In genomic region chr3:58441514-58442450, GRCh38 we compare ENCODE assay signal across 12 cellular contexts. TPM values are rescaled to one million over a fixed set of nuclear protein-coding genes. Genes with fewer than 3 reads are reported as not detected.
DNase-seq lines count a peak whose midpoint lies in the region; ATAC-seq and TF ChIP-seq lines count a peak whose summit lies in the region.
"Had no signal": no experiment of that assay in that cellular context is flagged by ENCODE, and none has a peak within 500 bp of the region (broad histone marks: within the 10 kb centered on the region; RNA-seq: fewer than 3 reads in every experiment).

No MANE protein-coding gene starts in this region.

- POLR2A ChIA-PET in WTC11 (lab: Charles Lee): no interaction called here

- no peak overlapping the region for H3K4ac ChIP-seq in H9 (ENCODE audit: low read depth, low read length)

- peak overlapping the region; percentile 45 for H2BK20ac ChIP-seq in H9 (ENCODE audit: low read depth, low read length, poor library complexity, severe bottlenecking)

- H3K27ac Mint-ChIP-seq in H9 (peak overlapping the region in 1 of 3 experiments; percentile 75; a peak in 1 of 7 replicates), WTC11 (peak overlapping the region; percentile 49; the same call in 1 of the 2 replicates)
- H3K27ac Mint-ChIP-seq in stimulated activated effector memory CD8-positive, alpha-beta T cell treated with anti-CD3 and anti-CD28 coated beads, Interleukin-12 subunit alpha, Interleukin-12 subunit beta, amount 100 ng/mL, for 72 hours: peak overlapping the region; percentile 60
- H3K27ac Mint-ChIP-seq: CD4-positive, CD25-positive, alpha-beta regulatory T cell had no signal

- DNase-seq in H9: no peak
- DNase-seq in WTC11 (ENCODE audit: low spot score): no peak
- DNase-seq in hepatocyte (ENCODE audit: low spot score): peak; percentile 14
- DNase-seq in stimulated activated effector memory CD8-positive, alpha-beta T cell treated with anti-CD3 and anti-CD28 coated beads, Interleukin-12 subunit alpha, Interleukin-12 subunit beta, amount 100 ng/mL, for 72 hours (ENCODE audit: low spot score in 2 of 2): no peak
- no peak for DNase-seq in pons (ENCODE audit: low spot score)
- DNase-seq in NCI-H748 (lab: John Stamatoyannopoulos, UW; ENCODE audit: unreplicated experiment): no peak
- DNase-seq in NCI-H2029 (lab: John Stamatoyannopoulos, UW): no peak
- DNase-seq: ACHN; CD4-positive, CD25-positive, alpha-beta regulatory T cell; DMS53; GF-D8 had no signal

- no peak overlapping the region for H4K91ac ChIP-seq in H9 (ENCODE audit: insufficient read length, low read depth, low read length)

- H3K9me2 ChIP-seq in hepatocyte (replicated peaks; ENCODE audit: insufficient read depth): no peaks in the 10 kb centered on the region

- TF ChIP-seq CTCF in H9 (conservative IDR thresholded peaks at IDR 0.05) (no peak), WTC11 (IDR thresholded peaks at IDR 0.05) (no peak), hepatocyte (IDR thresholded peaks at IDR 0.05; ENCODE audit: poor library complexity) (no peak)

- no peaks in the 10 kb centered on the region for H4K20me1 ChIP-seq in H9 (ENCODE audit: control insufficient read depth, insufficient read depth, insufficient read length)
- H4K20me1 ChIP-seq in hepatocyte (ENCODE audit: insufficient read depth, poor library complexity, severe bottlenecking): no peaks in the 10 kb centered on the region
- H4K20me1 ChIP-seq: BLaER1 treated with 17β-estradiol and CSF1 and Interleukin-3, amounts not matched to agents 10 nM and 100 nM had no signal

- peak; percentile 60 for ATAC-seq in WTC11
- ATAC-seq in stimulated activated effector memory CD8-positive, alpha-beta T cell treated with anti-CD3 and anti-CD28 coated beads, Interleukin-12 subunit alpha, Interleukin-12 subunit beta, amount 100 ng/mL, for 72 hours: no peak

- no peak overlapping the region for H3T11ph ChIP-seq in H9 (ENCODE audit: low read length)

- no peak overlapping the region for H2BK15ac ChIP-seq in H9 (ENCODE audit: low read depth, low read length)

- no peaks in the 10 kb centered on the region for H3K36me3 ChIP-seq in hepatocyte (replicated peaks; ENCODE audit: insufficient read depth, low read depth)
- H3K36me3 ChIP-seq: BLaER1 treated with 17β-estradiol and CSF1 and Interleukin-3, amounts not matched to agents 10 nM and 100 nM had no signal

- 0 out of 2 replicates have a peak, but pooled peaks cover 2% of the 10 kb centered on the region for H3K27me3 Mint-ChIP-seq in H9 (ENCODE audit: low read depth)
- H3K27me3 Mint-ChIP-seq in WTC11 (ENCODE audit: low read depth): no peaks in the 10 kb centered on the region
- H3K27me3 Mint-ChIP-seq: CD4-positive, CD25-positive, alpha-beta regulatory T cell had no signal

- H2AK5ac ChIP-seq in H9 (ENCODE audit: insufficient read length, low read length): no peak overlapping the region

- no peak overlapping the region for H3K18ac ChIP-seq in H9 (ENCODE audit: insufficient read length, low read depth, low read length)

- no peak overlapping the region for H3K4me3 ChIP-seq in hepatocyte
- H3K4me3 ChIP-seq: BLaER1 treated with 17β-estradiol and CSF1 and Interleukin-3, amounts not matched to agents 10 nM and 100 nM had no signal

- no peak overlapping the region for H2AFZ ChIP-seq in H9 (ENCODE audit: low read length)
- no peak overlapping the region for H2AFZ ChIP-seq in hepatocyte

- no peaks in the 10 kb centered on the region for H3K27me3 ChIP-seq in H9 (ENCODE audit: insufficient read depth, low read length)
- H3K27me3 ChIP-seq in hepatocyte: no peaks in the 10 kb centered on the region
- H3K27me3 ChIP-seq: BLaER1 treated with 17β-estradiol and CSF1 and Interleukin-3, amounts not matched to agents 10 nM and 100 nM had no signal

- no peaks in the 10 kb centered on the region for H3K79me1 ChIP-seq in H9 (ENCODE audit: insufficient read depth, low read depth, low read length, poor library complexity, severe bottlenecking)

- peaks cover 29 to 39% of the 10 kb centered on the region in 2 experiments for H3K4me1 Mint-ChIP-seq in H9
- peaks cover 50% of the 10 kb centered on the region for H3K4me1 Mint-ChIP-seq in WTC11
- H3K4me1 Mint-ChIP-seq in stimulated activated effector memory CD8-positive, alpha-beta T cell treated with anti-CD3 and anti-CD28 coated beads, Interleukin-12 subunit alpha, Interleukin-12 subunit beta, amount 100 ng/mL, for 72 hours: no peaks in the 10 kb centered on the region

- peaks cover 7% of the 10 kb centered on the region; the same call in 1 of the 2 replicates for H3K4me1 ChIP-seq in H9 (ENCODE audit: insufficient read depth, low read length)
- no peaks in the 10 kb centered on the region for H3K4me1 ChIP-seq in hepatocyte (ENCODE audit: insufficient read depth)
- H3K4me1 ChIP-seq: BLaER1 treated with 17β-estradiol and CSF1 and Interleukin-3, amounts not matched to agents 10 nM and 100 nM had no signal

- no peaks in the 10 kb centered on the region; a peak in 1 of 5 replicates for H3K9me3 Mint-ChIP-seq in H9
- no peaks in the 10 kb centered on the region for H3K9me3 Mint-ChIP-seq in WTC11
- H3K9me3 Mint-ChIP-seq in stimulated activated effector memory CD8-positive, alpha-beta T cell treated with anti-CD3 and anti-CD28 coated beads, Interleukin-12 subunit alpha, Interleukin-12 subunit beta, amount 100 ng/mL, for 72 hours: no peaks in the 10 kb centered on the region
- H3K9me3 Mint-ChIP-seq: CD4-positive, CD25-positive, alpha-beta regulatory T cell had no signal

- no peak overlapping the region for H2BK12ac ChIP-seq in H9 (ENCODE audit: insufficient read length, low read depth, low read length)

- H3K4me2 ChIP-seq in H9 (ENCODE audit: insufficient read depth, insufficient read length, low read length) (no peak overlapping the region), hepatocyte (no peak overlapping the region)
- H3K4me2 ChIP-seq: BLaER1 treated with 17β-estradiol and CSF1 and Interleukin-3, amounts not matched to agents 10 nM and 100 nM had no signal

- no peak overlapping the region for H3K27ac ChIP-seq in H9 (ENCODE audit: insufficient read length, low read depth, low read length)
- no peak overlapping the region for H3K27ac ChIP-seq in hepatocyte
- H3K27ac ChIP-seq: BLaER1 treated with 17β-estradiol and CSF1 and Interleukin-3, amounts not matched to agents 10 nM and 100 nM had no signal

- H4K8ac ChIP-seq in H9 (replicated peaks; ENCODE audit: insufficient read length, low read depth, low read length): no peak overlapping the region

- no peak overlapping the region for H3K23ac ChIP-seq in H9 (ENCODE audit: insufficient read length, low read depth, low read length)

- no peaks in the 10 kb centered on the region; a peak in 3 of 7 replicates for H3K36me3 Mint-ChIP-seq in H9 (ENCODE audit: insufficient read depth in 1 of 3, low read depth in 3 of 3)
- H3K36me3 Mint-ChIP-seq in WTC11: no peaks in the 10 kb centered on the region; the same call in 1 of the 2 replicates
- no peaks in the 10 kb centered on the region for H3K36me3 Mint-ChIP-seq in stimulated activated effector memory CD8-positive, alpha-beta T cell treated with anti-CD3 and anti-CD28 coated beads, Interleukin-12 subunit alpha, Interleukin-12 subunit beta, amount 100 ng/mL, for 72 hours
- H3K36me3 Mint-ChIP-seq: CD4-positive, CD25-positive, alpha-beta regulatory T cell had no signal

- CTCF ChIA-PET in WTC11 (lab: Charles Lee): interaction anchor here (0.7 to 2.2 kb wide), 2 partner anchors 22 to 50 kb away, joined by 5 to 10 read pairs; partner anchors contain the start of gene KCTD6

- H3K14ac ChIP-seq in H9 (ENCODE audit: insufficient read depth, low read length): no peak overlapping the region

- no CpG with 5 or more reads among the region's 4 CpGs for WGBS in H9 (ENCODE audit: extremely low coverage, insufficient read length, low lambda C conversion rate)
- WGBS in hepatocyte (ENCODE audit: low lambda C conversion rate, missing lambda C conversion rate): 62% methylated on average over 4 of the region's 4 CpGs

- no peak overlapping the region for H3K56ac ChIP-seq in H9 (ENCODE audit: insufficient read length, low read depth, low read length)

- H3K4me3 Mint-ChIP-seq in H9: no peak overlapping the region
- no peak overlapping the region for H3K4me3 Mint-ChIP-seq in WTC11
- H3K4me3 Mint-ChIP-seq in stimulated activated effector memory CD8-positive, alpha-beta T cell treated with anti-CD3 and anti-CD28 coated beads, Interleukin-12 subunit alpha, Interleukin-12 subunit beta, amount 100 ng/mL, for 72 hours: no peak overlapping the region
- H3K4me3 Mint-ChIP-seq: CD4-positive, CD25-positive, alpha-beta regulatory T cell had no signal

- H3K9me3 ChIP-seq in H9 (ENCODE audit: control insufficient read depth, low read depth, low read length) (no peaks in the 10 kb centered on the region), hepatocyte (ENCODE audit: low read depth) (no peaks in the 10 kb centered on the region)
- H3K9me3 ChIP-seq: BLaER1 treated with 17β-estradiol and CSF1 and Interleukin-3, amounts not matched to agents 10 nM and 100 nM had no signal

- H3K79me2 ChIP-seq in H9 (ENCODE audit: insufficient read depth, low read length) (no peaks in the 10 kb centered on the region), hepatocyte (no peaks in the 10 kb centered on the region)

- no peak overlapping the region for H4K5ac ChIP-seq in H9 (ENCODE audit: insufficient read length, low read depth, low read length)

- no peak overlapping the region for H2BK120ac ChIP-seq in H9 (ENCODE audit: low read depth, low read length, poor library complexity, severe bottlenecking)

- H3K23me2 ChIP-seq in H9 (ENCODE audit: insufficient read length, low read depth, low read length, poor library complexity, severe bottlenecking): no peaks in the 10 kb centered on the region

- no peak overlapping the region for H2BK5ac ChIP-seq in H9 (ENCODE audit: insufficient read length, low read length)

- no peak overlapping the region for H3K9ac ChIP-seq in H9 (ENCODE audit: extremely low read depth, insufficient read length, low read length)
- H3K9ac ChIP-seq: BLaER1 treated with 17β-estradiol and CSF1 and Interleukin-3, amounts not matched to agents 10 nM and 100 nM had no signal

RNA-seq across cellular contexts. Expression of gene PDHB, which starts 8.2 kb away (rescaled TPM):
- total RNA-seq in H9 (2021) (131 and 132 TPM in 2 replicates), WTC11 (2021) (121 to 131 TPM (median 123 TPM) in 3 replicates), hepatocyte (122 and 150 TPM in 2 replicates)
- 119 and 120 TPM in 2 replicates for polyA plus RNA-seq in hepatocyte

RNA-seq across cellular contexts. Expression of gene KCTD6, which starts 50.1 kb away (rescaled TPM):
- total RNA-seq in H9 (2021) (14.2 and 15.7 TPM in 2 replicates), WTC11 (2021) (15.2 to 16.4 TPM (median 15.5 TPM) in 3 replicates), hepatocyte (18.9 and 19.8 TPM in 2 replicates)
- 13.8 and 14.3 TPM in 2 replicates for polyA plus RNA-seq in hepatocyte
